In the genomic region with DNA sequence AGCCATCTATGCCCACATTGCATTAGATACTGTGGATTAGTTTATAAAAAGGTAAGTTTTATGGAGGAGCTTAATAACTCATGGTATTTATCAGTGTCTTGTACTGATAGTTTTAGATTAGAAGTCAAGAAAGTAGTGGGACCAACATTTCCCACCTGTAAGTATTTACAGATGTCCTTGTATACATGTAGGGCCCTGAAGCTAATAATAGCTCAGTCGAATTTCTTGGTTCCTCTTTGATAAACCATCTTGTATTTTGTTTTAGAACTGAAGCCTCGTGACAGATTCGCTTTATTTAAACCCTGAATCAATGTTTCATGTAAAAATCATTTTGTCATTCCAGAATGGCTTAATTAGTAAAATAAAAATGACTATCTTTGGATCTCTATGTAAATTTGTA, we compare ENCODE assay signal across 16 cellular contexts.
DNase-seq lines count a peak whose midpoint lies in the region; ATAC-seq and TF ChIP-seq lines count a peak whose summit lies in the region.
"Had no signal": no experiment of that assay in that cellular context is flagged by ENCODE, and none has a peak within 500 bp of the region (broad histone marks: within the 10 kb centered on the region; RNA-seq: fewer than 3 reads in every experiment).

No MANE protein-coding gene starts in this region.

- no peak for TF ChIP-seq CTCF in WTC11 (IDR thresholded peaks at IDR 0.05)

- ATAC-seq in GM18873 (IDR thresholded peaks at IDR 0.05; ENCODE audit: low FRiP score, unreplicated experiment) (peak; percentile 68), GM21423 (IDR thresholded peaks at IDR 0.05; ENCODE audit: unreplicated experiment) (peak; percentile 87), HG02938 (IDR thresholded peaks at IDR 0.05; ENCODE audit: unreplicated experiment) (peak; percentile 80), WTC11 (no peak)
- ATAC-seq: activated CD4-positive, CD25-positive, alpha-beta regulatory T cell treated with anti-CD3 and anti-CD28 coated beads, Interleukin-2, amount 50 U/mL, for 24 hours; K562 had no signal

- H3K27ac Mint-ChIP-seq in WTC11: no peak overlapping the region
- H3K27ac Mint-ChIP-seq: neural progenitor cell had no signal

- H3K9me3 Mint-ChIP-seq in WTC11: no peaks in the 10 kb centered on the region
- H3K9me3 Mint-ChIP-seq: neural progenitor cell had no signal

- peaks cover 4% of the 10 kb centered on the region; the same call in 1 of the 2 replicates for H3K36me3 Mint-ChIP-seq in WTC11
- H3K36me3 Mint-ChIP-seq: neural progenitor cell had no signal

- H3K27me3 Mint-ChIP-seq in WTC11 (ENCODE audit: low read depth): no peaks in the 10 kb centered on the region

- CTCF ChIA-PET in WTC11 (lab: Charles Lee): interaction anchor here (0.8 to 1.3 kb wide), 2 partner anchors 73 to 74 kb away, joined by 3 to 4 read pairs; a partner anchor contains a TSS

- H3K4me1 Mint-ChIP-seq in WTC11: peaks cover 35% of the 10 kb centered on the region

- peak; percentile 33 for DNase-seq in NAMALWA (ENCODE audit: low spot score)
- no peak for DNase-seq in stimulated activated naive CD4-positive, alpha-beta T cell treated with Interleukin-2 at 50 U/mL for 16 hours (lab: John Stamatoyannopoulos, UW)
- no peak for DNase-seq in NCI-H2171 treated with DMSO at 0.1 percent for 48 hours (lab: John Stamatoyannopoulos, UW)
- no peak for DNase-seq in WTC11 (ENCODE audit: low spot score)
- no peak for DNase-seq in hypothalamus (lab: John Stamatoyannopoulos, UW)
- DNase-seq: activated T-cell treated with anti-CD3 and anti-CD28 coated beads, Interleukin-2, amount 50 U/mL, for 1 hour; adrenal gland; cortex of kidney; DND-41; NCI-H187 treated with DMSO at 0.1 percent for 48 hours had no signal

- H3K4me3 Mint-ChIP-seq in WTC11: no peak overlapping the region
- H3K4me3 Mint-ChIP-seq: neural progenitor cell had no signal

- POLR2A ChIA-PET in WTC11 (lab: Charles Lee): no interaction called here

TF ChIP-seq in WTC11, 78 proteins besides CTCF, POLR2A, EP300 and RAD21:
- TF ChIP-seq TEAD1 (CRISPR knock-in tag; IDR thresholded peaks at IDR 0.05): no peak
- no peak for TF ChIP-seq NFE2L1 (CRISPR knock-in tag; IDR thresholded peaks at IDR 0.05)
- TF ChIP-seq, protein P1, sequence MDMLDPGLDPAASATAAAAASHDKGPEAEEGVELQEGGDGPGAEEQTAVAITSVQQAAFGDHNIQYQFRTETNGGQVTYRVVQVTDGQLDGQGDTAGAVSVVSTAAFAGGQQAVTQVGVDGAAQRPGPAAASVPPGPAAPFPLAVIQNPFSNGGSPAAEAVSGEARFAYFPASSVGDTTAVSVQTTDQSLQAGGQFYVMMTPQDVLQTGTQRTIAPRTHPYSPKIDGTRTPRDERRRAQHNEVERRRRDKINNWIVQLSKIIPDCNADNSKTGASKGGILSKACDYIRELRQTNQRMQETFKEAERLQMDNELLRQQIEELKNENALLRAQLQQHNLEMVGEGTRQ (CRISPR knock-in tag; IDR thresholded peaks at IDR 0.05): no peak
- no peak for TF ChIP-seq ZNF232 (CRISPR knock-in tag; IDR thresholded peaks at IDR 0.05)
- TF ChIP-seq ZNF121 (CRISPR knock-in tag; IDR thresholded peaks at IDR 0.05): no peak
- TF ChIP-seq, protein P2, sequence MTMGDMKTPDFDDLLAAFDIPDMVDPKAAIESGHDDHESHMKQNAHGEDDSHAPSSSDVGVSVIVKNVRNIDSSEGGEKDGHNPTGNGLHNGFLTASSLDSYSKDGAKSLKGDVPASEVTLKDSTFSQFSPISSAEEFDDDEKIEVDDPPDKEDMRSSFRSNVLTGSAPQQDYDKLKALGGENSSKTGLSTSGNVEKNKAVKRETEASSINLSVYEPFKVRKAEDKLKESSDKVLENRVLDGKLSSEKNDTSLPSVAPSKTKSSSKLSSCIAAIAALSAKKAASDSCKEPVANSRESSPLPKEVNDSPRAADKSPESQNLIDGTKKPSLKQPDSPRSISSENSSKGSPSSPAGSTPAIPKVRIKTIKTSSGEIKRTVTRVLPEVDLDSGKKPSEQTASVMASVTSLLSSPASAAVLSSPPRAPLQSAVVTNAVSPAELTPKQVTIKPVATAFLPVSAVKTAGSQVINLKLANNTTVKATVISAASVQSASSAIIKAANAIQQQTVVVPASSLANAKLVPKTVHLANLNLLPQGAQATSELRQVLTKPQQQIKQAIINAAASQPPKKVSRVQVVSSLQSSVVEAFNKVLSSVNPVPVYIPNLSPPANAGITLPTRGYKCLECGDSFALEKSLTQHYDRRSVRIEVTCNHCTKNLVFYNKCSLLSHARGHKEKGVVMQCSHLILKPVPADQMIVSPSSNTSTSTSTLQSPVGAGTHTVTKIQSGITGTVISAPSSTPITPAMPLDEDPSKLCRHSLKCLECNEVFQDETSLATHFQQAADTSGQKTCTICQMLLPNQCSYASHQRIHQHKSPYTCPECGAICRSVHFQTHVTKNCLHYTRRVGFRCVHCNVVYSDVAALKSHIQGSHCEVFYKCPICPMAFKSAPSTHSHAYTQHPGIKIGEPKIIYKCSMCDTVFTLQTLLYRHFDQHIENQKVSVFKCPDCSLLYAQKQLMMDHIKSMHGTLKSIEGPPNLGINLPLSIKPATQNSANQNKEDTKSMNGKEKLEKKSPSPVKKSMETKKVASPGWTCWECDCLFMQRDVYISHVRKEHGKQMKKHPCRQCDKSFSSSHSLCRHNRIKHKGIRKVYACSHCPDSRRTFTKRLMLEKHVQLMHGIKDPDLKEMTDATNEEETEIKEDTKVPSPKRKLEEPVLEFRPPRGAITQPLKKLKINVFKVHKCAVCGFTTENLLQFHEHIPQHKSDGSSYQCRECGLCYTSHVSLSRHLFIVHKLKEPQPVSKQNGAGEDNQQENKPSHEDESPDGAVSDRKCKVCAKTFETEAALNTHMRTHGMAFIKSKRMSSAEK (CRISPR knock-in tag; IDR thresholded peaks at IDR 0.05; ENCODE audit: borderline replicate concordance): no peak
- TF ChIP-seq RORB (CRISPR knock-in tag; IDR thresholded peaks at IDR 0.05): no peak
- TF ChIP-seq KAT7 (CRISPR knock-in tag; IDR thresholded peaks at IDR 0.05; ENCODE audit: borderline replicate concordance): no peak
- TF ChIP-seq, protein P3, sequence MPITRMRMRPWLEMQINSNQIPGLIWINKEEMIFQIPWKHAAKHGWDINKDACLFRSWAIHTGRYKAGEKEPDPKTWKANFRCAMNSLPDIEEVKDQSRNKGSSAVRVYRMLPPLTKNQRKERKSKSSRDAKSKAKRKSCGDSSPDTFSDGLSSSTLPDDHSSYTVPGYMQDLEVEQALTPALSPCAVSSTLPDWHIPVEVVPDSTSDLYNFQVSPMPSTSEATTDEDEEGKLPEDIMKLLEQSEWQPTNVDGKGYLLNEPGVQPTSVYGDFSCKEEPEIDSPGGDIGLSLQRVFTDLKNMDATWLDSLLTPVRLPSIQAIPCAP (CRISPR knock-in tag; IDR thresholded peaks at IDR 0.05): no peak
- no peak for TF ChIP-seq HMGA2 (CRISPR knock-in tag; IDR thresholded peaks at IDR 0.05)
- TF ChIP-seq, protein P4, sequence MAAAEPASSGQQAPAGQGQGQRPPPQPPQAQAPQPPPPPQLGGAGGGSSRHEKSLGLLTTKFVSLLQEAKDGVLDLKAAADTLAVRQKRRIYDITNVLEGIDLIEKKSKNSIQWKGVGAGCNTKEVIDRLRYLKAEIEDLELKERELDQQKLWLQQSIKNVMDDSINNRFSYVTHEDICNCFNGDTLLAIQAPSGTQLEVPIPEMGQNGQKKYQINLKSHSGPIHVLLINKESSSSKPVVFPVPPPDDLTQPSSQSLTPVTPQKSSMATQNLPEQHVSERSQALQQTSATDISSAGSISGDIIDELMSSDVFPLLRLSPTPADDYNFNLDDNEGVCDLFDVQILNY (CRISPR knock-in tag; IDR thresholded peaks at IDR 0.05): no peak
- no peak for TF ChIP-seq TEAD4 (CRISPR knock-in tag; IDR thresholded peaks at IDR 0.05)
- no peak for TF ChIP-seq CREB1 (CRISPR knock-in tag; IDR thresholded peaks at IDR 0.05)
- no peak for TF ChIP-seq ZNF396 (CRISPR knock-in tag; IDR thresholded peaks at IDR 0.05; ENCODE audit: borderline replicate concordance)
TF ChIP-seq in WTC11: peak in this region for 0.
